6 cellular contexts compared by ENCODE assay signal in genomic region chr11:64359712-64360402, GRCh38.
DNase-seq lines count a peak whose midpoint lies in the region; ATAC-seq lines count a peak whose summit lies in the region.

No MANE protein-coding gene starts in this region.

- peaks cover 18 to 26% of the 10 kb centered on the region in 2 donors for H3K36me3 ChIP-seq in mucosa of rectum (ENCODE audit: control insufficient read depth in 2 of 2, insufficient read depth in 2 of 2, low read length in 2 of 2)

- H3K9me3 ChIP-seq in mucosa of rectum (ENCODE audit: control insufficient read depth in 2 of 2, low read length in 2 of 2), result no peaks in the 10 kb centered on the region

- ATAC-seq in activated CD4-positive, CD25-positive, alpha-beta regulatory T cell treated with anti-CD3 and anti-CD28 coated beads, Interleukin-2, amount 50 U/mL, for 24 hours, result no peak

- H3K27me3 ChIP-seq in mucosa of rectum (ENCODE audit: control insufficient read depth in 2 of 2, insufficient read depth in 2 of 2, low read length in 2 of 2), result no peaks in the 10 kb centered on the region

- H3K4me3 ChIP-seq in mucosa of rectum (ENCODE audit: low read length in 2 of 2), result peak overlapping the region; percentile 90 to 92

- peaks cover 24 to 31% of the 10 kb centered on the region in 2 donors for H3K4me1 ChIP-seq in mucosa of rectum (ENCODE audit: control insufficient read depth in 2 of 2, insufficient read depth in 2 of 2, low read length in 2 of 2)

- peak overlapping the region; percentile 88 for H3K9ac ChIP-seq in mucosa of rectum (ENCODE audit: low read depth in 1 of 2, low read length in 2 of 2)

- H3K27ac ChIP-seq in angular gyrus (ENCODE audit: low read depth, low read length) (peak overlapping the region; percentile 84), mucosa of rectum (ENCODE audit: low read depth in 2 of 2, low read length in 2 of 2) (no peak overlapping the region)

- peak; percentile 44 for DNase-seq in DMS79 (lab: John Stamatoyannopoulos, UW)
- DNase-seq in DMS79 treated with DMSO at 0.1 percent for 48 hours (lab: John Stamatoyannopoulos, UW), result no peak
- no peak for DNase-seq in NCI-H187 (lab: John Stamatoyannopoulos, UW)
